8 cellular contexts compared by ENCODE assay signal in the genomic region with DNA sequence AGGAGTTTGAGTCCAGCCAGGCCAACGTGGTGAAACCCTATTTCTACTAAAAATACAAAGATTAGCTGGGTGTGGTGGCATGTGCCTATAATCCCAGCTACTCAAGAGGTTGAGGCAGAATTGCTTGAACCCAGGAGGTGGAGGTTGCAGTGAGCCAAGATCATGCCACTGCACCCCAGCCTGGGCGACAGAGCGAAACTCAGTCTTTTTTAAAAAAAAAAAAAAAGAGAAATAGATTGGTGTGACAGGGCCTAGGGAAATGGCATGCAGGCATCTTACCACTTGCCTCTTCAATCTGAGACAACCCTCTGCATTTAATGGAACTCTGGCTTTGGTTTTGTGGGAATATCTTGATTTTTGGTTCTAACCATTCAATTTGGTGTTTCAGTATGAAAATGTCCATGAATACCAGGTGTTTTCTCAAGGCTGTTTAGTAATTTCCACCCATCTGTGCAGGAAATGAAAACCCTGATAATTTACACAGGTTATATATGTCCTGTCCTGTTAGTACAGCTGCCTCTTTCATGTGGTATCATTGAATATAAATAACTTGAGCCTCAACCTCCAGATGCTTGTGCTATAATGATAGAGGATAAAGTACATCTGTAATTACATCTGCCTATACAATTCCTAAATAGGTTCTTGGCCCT. TPM values are rescaled to one million over a fixed set of nuclear protein-coding genes. Genes with fewer than 3 reads are reported as not detected.
A peak's percentile ranks its signal among the peaks of the same experiment; 100 is the strongest.
DNase-seq lines count a peak whose midpoint lies in the region; ATAC-seq, FAIRE-seq and TF ChIP-seq lines count a peak whose summit lies in the region.

No MANE protein-coding gene starts in this region.

- no peak for FAIRE-seq in D721Med (lab: Jason Lieb, UNC)

- no peaks in the 10 kb centered on the region for H3K9me3 ChIP-seq in DND-41 (ENCODE audit: insufficient read depth, low read length, severe bottlenecking)
- H3K9me3 ChIP-seq in colonic mucosa = no peaks in the 10 kb centered on the region

- H3K4me1 ChIP-seq in DND-41 (ENCODE audit: insufficient read depth, low read length) (peaks cover 82% of the 10 kb centered on the region), colonic mucosa (no peaks in the 10 kb centered on the region)

- H3K27me3 ChIP-seq in DND-41 (ENCODE audit: insufficient read depth, low read length, poor library complexity) (no peaks in the 10 kb centered on the region), colonic mucosa (no peaks in the 10 kb centered on the region)

- H3K4me3 ChIP-seq in DND-41 (ENCODE audit: low read depth in 1 of 2, low read length in 2 of 2) (no peak overlapping the region), colonic mucosa (no peak overlapping the region)

- DNase-seq in DND-41 = peak; percentile 41
- DNase-seq in GM20000 (ENCODE audit: low spot score) = peak; percentile 66
- DNase-seq in colonic mucosa = no peak
- no peak for DNase-seq in stimulated activated naive CD4-positive, alpha-beta T cell (lab: John Stamatoyannopoulos, UW)
- no peak for DNase-seq in D721Med (ENCODE audit: insufficient read length, low spot score)
- no peak for DNase-seq in posterior cingulate gyrus
- DNase-seq in H4 (ENCODE audit: low spot score) = no peak

- H3K27ac ChIP-seq in DND-41 (ENCODE audit: low read length) = peak overlapping the region; percentile 87
- peak overlapping the region; percentile 27 for H3K27ac ChIP-seq in colonic mucosa

- H3K36me3 ChIP-seq in DND-41 (ENCODE audit: insufficient read depth, low read length) (peaks cover 76% of the 10 kb centered on the region), colonic mucosa (peaks cover 17% of the 10 kb centered on the region)

- H3K79me2 ChIP-seq in DND-41 (ENCODE audit: insufficient read depth, low read length) = peaks cover 77% of the 10 kb centered on the region

- TF ChIP-seq CTCF in DND-41 (IDR thresholded peaks at IDR 0.05; ENCODE audit: borderline replicate concordance, extremely low read depth, low read length, poor library complexity, severe bottlenecking) = no peak
- TF ChIP-seq CTCF in GM20000 (IDR thresholded peaks at IDR 0.05; ENCODE audit: extremely low read depth, missing control alignments) = no peak
- no peak for TF ChIP-seq CTCF in colonic mucosa (IDR thresholded peaks at IDR 0.05)
- TF ChIP-seq CTCF in D721Med (IDR thresholded peaks at IDR 0.05; ENCODE audit: insufficient read depth, missing control alignments) = no peak

- no peak overlapping the region for H2AFZ ChIP-seq in DND-41 (ENCODE audit: low read depth, low read length)

- H4K20me1 ChIP-seq in DND-41 (ENCODE audit: insufficient read depth, low read length) = peaks cover 46% of the 10 kb centered on the region

- H3K9ac ChIP-seq in DND-41 (ENCODE audit: low read depth, low read length) = peak overlapping the region; percentile 43
- no peak overlapping the region for H3K9ac ChIP-seq in colonic mucosa (ENCODE audit: low read depth in 2 of 2, low read length in 2 of 2)

- peak overlapping the region; percentile 47 for H3K4me2 ChIP-seq in DND-41 (ENCODE audit: insufficient read depth, low read length)

- intact Hi-C loops in colonic mucosa (cut with DNase I) = loop anchor here (5.0 kb wide), 1 partner anchor 40 kb away; no protein-coding TSS in a partner anchor
- intact Hi-C loops in posterior cingulate gyrus (cut with DNase I) = no loop called here

- ATAC-seq in DND-41 (ENCODE audit: insufficient read depth, low read depth) = peak; percentile 69
- ATAC-seq in HG03571 (IDR thresholded peaks at IDR 0.05; ENCODE audit: unreplicated experiment) = peak; percentile 59

RNA-seq across cellular contexts. Expression of gene XBP1, which starts 8.4 kb away (rescaled TPM):
- total RNA-seq in colonic mucosa = 100 to 1,000 TPM; 210 to 251 TPM
- total RNA-seq in H4 (2014; rRNA removed; shearing (Covaris generic)) = 122 and 124 TPM in 2 replicates

RNA-seq across cellular contexts. Expression of gene CCDC117, which starts 19.5 kb away (rescaled TPM):
- total RNA-seq in colonic mucosa = 10 to 100 TPM; 21.2 to 24.9 TPM
- total RNA-seq in H4 (2014; rRNA removed; shearing (Covaris generic)) = 16.0 and 17.2 TPM in 2 replicates

RNA-seq across cellular contexts. Expression of gene HSCB, which starts 50.1 kb away (rescaled TPM):
- 10 to 100 TPM; 11.7 to 15.6 TPM for total RNA-seq in colonic mucosa
- total RNA-seq in H4 (2014; rRNA removed; shearing (Covaris generic)) = 17.6 and 22.4 TPM in 2 replicates

RNA-seq across cellular contexts. Expression of gene CHEK2, which starts 50.3 kb away (rescaled TPM):
- total RNA-seq in colonic mucosa = 10 to 100 TPM; 12.2 to 36.0 TPM
- 22.9 and 24.8 TPM in 2 replicates for total RNA-seq in H4 (2014; rRNA removed; shearing (Covaris generic))

Comparison
In these comparisons a context has a peak if more than half of its experiments do, and no peak if none do; other contexts are left out.
1. DNase-seq: peak in DND-41 (single experiment) and GM20000 (single experiment); none in colonic mucosa (single experiment), stimulated activated naive CD4-positive, alpha-beta T cell (0 of 6), D721Med (single experiment), posterior cingulate gyrus (0 of 10) and H4 (single experiment).